11 cellular contexts compared by ENCODE assay signal in genomic region chr10:125124114-125124486, GRCh38. TPM values are rescaled to one million over a fixed set of nuclear protein-coding genes. Genes with fewer than 3 reads are reported as not detected.
DNase-seq lines count a peak whose midpoint lies in the region; ATAC-seq and TF ChIP-seq lines count a peak whose summit lies in the region.
"Had no signal": no experiment of that assay in that cellular context is flagged by ENCODE, and none has a peak within 500 bp of the region (broad histone marks: within the 10 kb centered on the region; RNA-seq: fewer than 3 reads in every experiment).

No MANE protein-coding gene starts in this region.

- no peak for TF ChIP-seq EP300 in stomach (IDR thresholded peaks at IDR 0.05)

- TF ChIP-seq POLR2A in stomach (IDR thresholded peaks at IDR 0.05), result no peak

- H3K27me3 ChIP-seq in HUES64 (ENCODE audit: insufficient read depth, low read length) (no peaks in the 10 kb centered on the region), lower lobe of right lung (ENCODE audit: low read depth) (no peaks in the 10 kb centered on the region), stomach (no peaks in the 10 kb centered on the region)

- WGBS in HUES64, result 91% methylated on average over 11 of the region's 11 CpGs
- 32 to 44% (median 39%) methylated on average over 11 of the region's 11 CpGs for WGBS in stomach, 5 donors

- no peak for TF ChIP-seq CTCF in lower lobe of right lung (IDR thresholded peaks at IDR 0.05)
- no peak for TF ChIP-seq CTCF in stomach (IDR thresholded peaks at IDR 0.05)

- H3K27ac ChIP-seq in HUES64 (ENCODE audit: low read depth, low read length) (peak overlapping the region; percentile 37; the same call in 1 of the 2 replicates), caudate nucleus (ENCODE audit: low read depth, low read length) (peak overlapping the region; percentile 82), lower lobe of right lung (peak overlapping the region; percentile 78), stomach (peak overlapping the region; percentile 78 to 91 (median 89))

- H3K9ac ChIP-seq in HUES64 (ENCODE audit: low read depth, low read length), result no peak overlapping the region

- ATAC-seq in lower lobe of right lung (no peak), GM21515 (IDR thresholded peaks at IDR 0.05; ENCODE audit: unreplicated experiment) (no peak), HG02938 (IDR thresholded peaks at IDR 0.05; ENCODE audit: unreplicated experiment) (no peak)
- ATAC-seq in activated naive CD4-positive, alpha-beta T cell treated with anti-CD3 and anti-CD28 coated beads, Interleukin-2, amount 50 U/mL, for 72 hours, result no peak
- ATAC-seq: activated CD8-positive, alpha-beta memory T cell treated with anti-CD3 and anti-CD28 coated beads, Interleukin-2, amount 10 ng/mL, durations not matched to agents 7 days and 5 days; stimulated activated effector memory CD8-positive, alpha-beta T cell treated with anti-CD3 and anti-CD28 coated beads, Interleukin-12 subunit alpha, Interleukin-12 subunit beta, amount 100 ng/mL, for 72 hours; T-helper 17 cell had no signal

- H3K4me3 ChIP-seq in HUES64 (ENCODE audit: low read length) (no peak overlapping the region), lower lobe of right lung (peak overlapping the region; percentile 38), stomach (peak overlapping the region in 2 of 4 donors; percentile 10 to 13)

- DNase-seq in caudate nucleus (lab: John Stamatoyannopoulos, UW), result no peak
- no peak for DNase-seq in lower lobe of right lung
- DNase-seq in stomach, result no peak
- no peak for DNase-seq in activated naive CD4-positive, alpha-beta T cell treated with anti-CD3 and anti-CD28 coated beads, Interleukin-2, amount 50 U/mL, for 72 hours (ENCODE audit: low spot score in 2 of 2)
- DNase-seq in islet precursor cell, result no peak
- DNase-seq: activated CD8-positive, alpha-beta memory T cell treated with anti-CD3 and anti-CD28 coated beads, Interleukin-2, amount 10 ng/mL, durations not matched to agents 7 days and 5 days; T-helper 17 cell had no signal

- intact Hi-C loops in lower lobe of right lung (cut with DNase I) (no loop called here), stomach (cut with DNase I; ENCODE audit: low total_unique reads) (no loop called here)

- no peaks in the 10 kb centered on the region for H3K9me3 ChIP-seq in HUES64 (ENCODE audit: insufficient read depth, low read depth, low read length)
- H3K9me3 ChIP-seq in lower lobe of right lung, result no peaks in the 10 kb centered on the region
- H3K9me3 ChIP-seq in stomach, result no peaks in the 10 kb centered on the region

- H3K4me1 ChIP-seq in HUES64 (ENCODE audit: insufficient read depth, low read length), result peaks cover 51% of the 10 kb centered on the region
- peaks cover 67% of the 10 kb centered on the region for H3K4me1 ChIP-seq in lower lobe of right lung
- peaks cover 53 to 89% (median 71%) of the 10 kb centered on the region in 4 donors for H3K4me1 ChIP-seq in stomach

- no peak overlapping the region for H3K27ac Mint-ChIP-seq in activated naive CD4-positive, alpha-beta T cell treated with anti-CD3 and anti-CD28 coated beads, Interleukin-2, amount 50 U/mL, for 72 hours
- H3K27ac Mint-ChIP-seq: activated CD8-positive, alpha-beta memory T cell treated with anti-CD3 and anti-CD28 coated beads, Interleukin-2, amount 10 ng/mL, durations not matched to agents 7 days and 5 days; stimulated activated effector memory CD8-positive, alpha-beta T cell treated with anti-CD3 and anti-CD28 coated beads, Interleukin-12 subunit alpha, Interleukin-12 subunit beta, amount 100 ng/mL, for 72 hours; T-helper 17 cell had no signal

- H3K36me3 ChIP-seq in HUES64 (ENCODE audit: insufficient read depth, low read length) (peaks cover 71% of the 10 kb centered on the region), lower lobe of right lung (peaks cover 9% of the 10 kb centered on the region), stomach (peaks cover 0 to 22% (median 11%) of the 10 kb centered on the region in 4 donors)

- no peaks in the 10 kb centered on the region for H3K9me3 Mint-ChIP-seq in activated naive CD4-positive, alpha-beta T cell treated with anti-CD3 and anti-CD28 coated beads, Interleukin-2, amount 50 U/mL, for 72 hours
- H3K9me3 Mint-ChIP-seq: stimulated activated effector memory CD8-positive, alpha-beta T cell treated with anti-CD3 and anti-CD28 coated beads, Interleukin-12 subunit alpha, Interleukin-12 subunit beta, amount 100 ng/mL, for 72 hours had no signal

- no peaks in the 10 kb centered on the region for H3K36me3 Mint-ChIP-seq in activated naive CD4-positive, alpha-beta T cell treated with anti-CD3 and anti-CD28 coated beads, Interleukin-2, amount 50 U/mL, for 72 hours
- H3K36me3 Mint-ChIP-seq: activated CD8-positive, alpha-beta memory T cell treated with anti-CD3 and anti-CD28 coated beads, Interleukin-2, amount 10 ng/mL, durations not matched to agents 7 days and 5 days; stimulated activated effector memory CD8-positive, alpha-beta T cell treated with anti-CD3 and anti-CD28 coated beads, Interleukin-12 subunit alpha, Interleukin-12 subunit beta, amount 100 ng/mL, for 72 hours had no signal

RNA-seq across cellular contexts. Expression of gene CTBP2, which starts 36.3 kb away (rescaled TPM):
- polyA plus RNA-seq in HUES64 (2013, experiment 1 of 2), result 166 TPM
- polyA plus RNA-seq in HUES64 (2013, experiment 2 of 2), result 145 TPM
- total RNA-seq in lower lobe of right lung, result 73.0 TPM
- total RNA-seq in stomach, result 100 to 1,000 TPM in 2 of 5 donors, 10 to 100 TPM in 3; 58.6 to 169 (median 80.5) TPM
- 10 to 100 TPM; 21.3 to 41.2 (median 34.6) TPM for polyA plus RNA-seq in stomach
- 1 to 10 TPM; 1.2 TPM for total RNA-seq in activated naive CD4-positive, alpha-beta T cell treated with anti-CD3 and anti-CD28 coated beads, Interleukin-2, amount 50 U/mL, for 72 hours

Comparison
In these comparisons a context has a peak if more than half of its experiments do, and no peak if none do; other contexts are left out.
1. H3K27ac ChIP-seq: peak in every context shown above with its lines; median percentile 89 in stomach; 82 in caudate nucleus; 78 in lower lobe of right lung; 37 in HUES64.
2. RNA of gene CTBP2, which starts 36.3 kb away (total RNA-seq): 58.6 to 169 TPM in stomach and 73.0 TPM in lower lobe of right lung (single experiment); 1.2 TPM in activated naive CD4-positive, alpha-beta T cell treated with anti-CD3 and anti-CD28 coated beads, Interleukin-2, amount 50 U/mL, for 72 hours; every median in the first group is over 10 times any median in the second.